In genomic region chr12:48938805-48939204, GRCh38 we compare ENCODE assay signal across 20 cellular contexts. TPM values are rescaled to one million over a fixed set of nuclear protein-coding genes. Genes with fewer than 3 reads are reported as not detected.
"Had no signal": no experiment of that assay in that cellular context is flagged by ENCODE, and none has a peak within 500 bp of the region (broad histone marks: within the 10 kb centered on the region; RNA-seq: fewer than 3 reads in every experiment).

No MANE protein-coding gene starts in this region.

- H3K4me3 Mint-ChIP-seq: activated CD8-positive, alpha-beta T cell treated with anti-CD3 and anti-CD28 coated beads for 36 hours; activated naive CD4-positive, alpha-beta T cell treated with anti-CD3 and anti-CD28 coated beads, Interleukin-2, amount 50 U/mL, for 24 hours; activated T-cell treated with anti-CD3 and anti-CD28 coated beads, Interleukin-2, amount 50 U/mL, for 4 hours; immature natural killer cell; neural progenitor cell; T-helper 17 cell had no signal

- H3K27ac Mint-ChIP-seq: activated CD8-positive, alpha-beta T cell treated with anti-CD3 and anti-CD28 coated beads for 36 hours; activated naive CD4-positive, alpha-beta T cell treated with anti-CD3 and anti-CD28 coated beads, Interleukin-2, amount 50 U/mL, for 24 hours; neural progenitor cell; T-helper 17 cell had no signal

- H3K4me1 Mint-ChIP-seq: neural progenitor cell had no signal

- H3K9me3 Mint-ChIP-seq: activated CD8-positive, alpha-beta T cell treated with anti-CD3 and anti-CD28 coated beads for 36 hours; activated naive CD4-positive, alpha-beta T cell treated with anti-CD3 and anti-CD28 coated beads, Interleukin-2, amount 50 U/mL, for 24 hours; activated T-cell treated with anti-CD3 and anti-CD28 coated beads, Interleukin-2, amount 50 U/mL, for 4 hours; immature natural killer cell; neural progenitor cell had no signal

- H3K4me1 ChIP-seq: foreskin keratinocyte, neural progenitor cell had no signal

- H3K27ac ChIP-seq: adrenal gland, coronary artery, foreskin keratinocyte, neural progenitor cell, thoracic aorta had no signal

- H3K4me3 ChIP-seq: adrenal gland, coronary artery, neural progenitor cell, thoracic aorta had no signal

- H3K9me3 ChIP-seq: adrenal gland, thoracic aorta had no signal

- DNase-seq: activated CD4-positive, alpha-beta T cell treated with anti-CD3 and anti-CD28 coated beads for 48 hours; activated CD8-positive, alpha-beta T cell treated with anti-CD3 and anti-CD28 coated beads for 36 hours; activated effector memory CD4-positive, alpha-beta T cell treated with Interleukin-2 at 50 U/mL for 16 hours; activated T-cell treated with anti-CD3 and anti-CD28 coated beads, Interleukin-2, amount 50 U/mL, for 4 hours; adrenal gland; effector CD4-positive, alpha-beta T cell; foreskin keratinocyte; immature natural killer cell; midbrain; T-helper 17 cell had no signal

- H3K27me3 Mint-ChIP-seq: activated CD8-positive, alpha-beta T cell treated with anti-CD3 and anti-CD28 coated beads for 36 hours; activated naive CD4-positive, alpha-beta T cell treated with anti-CD3 and anti-CD28 coated beads, Interleukin-2, amount 50 U/mL, for 24 hours; T-helper 17 cell had no signal

- H3K36me3 ChIP-seq: neural progenitor cell had no signal

- H3K27me3 ChIP-seq: adrenal gland, foreskin keratinocyte, neural progenitor cell had no signal

RNA-seq across cellular contexts. Expression of gene WNT10B, which starts 32.7 kb away (rescaled TPM):
- total RNA-seq: osteocyte had no signal

RNA-seq across cellular contexts. Expression of gene WNT1, which starts 39.3 kb away (rescaled TPM):
- total RNA-seq: activated CD8-positive, alpha-beta T cell treated with anti-CD3 and anti-CD28 coated beads for 36 hours; activated T-cell treated with anti-CD3 and anti-CD28 coated beads, Interleukin-2, amount 50 U/mL, for 4 hours; adrenal gland; cardiac septum; foreskin keratinocyte; lower leg skin; osteocyte; pulmonary artery endothelial cell; sciatic nerve; urinary bladder had no signal
- polyA plus RNA-seq: adrenal gland, foreskin keratinocyte, urinary bladder had no signal
